Comparison of ENCODE assay signal across 21 cellular contexts in genomic region chr1:43572551-43572950, GRCh38. TPM values are rescaled to one million over a fixed set of nuclear protein-coding genes. Genes with fewer than 3 reads are reported as not detected.
A peak's percentile ranks its signal among the peaks of the same experiment; 100 is the strongest.
DNase-seq lines count a peak whose midpoint lies in the region; ATAC-seq and TF ChIP-seq lines count a peak whose summit lies in the region.
"Had no signal": no experiment of that assay in that cellular context is flagged by ENCODE, and none has a peak within 500 bp of the region (broad histone marks: within the 10 kb centered on the region; RNA-seq: fewer than 3 reads in every experiment).

No MANE protein-coding gene starts in this region.

- 65% methylated on average over 8 of the region's 8 CpGs for WGBS in prostate gland

- H3K36me3 Mint-ChIP-seq in stimulated activated effector memory CD8-positive, alpha-beta T cell treated with anti-CD3 and anti-CD28 coated beads, Interleukin-12 subunit alpha, Interleukin-12 subunit beta, amount 100 ng/mL, for 72 hours = no peaks in the 10 kb centered on the region
- no peaks in the 10 kb centered on the region for H3K36me3 Mint-ChIP-seq in activated CD4-positive, alpha-beta T cell treated with anti-CD3 and anti-CD28 coated beads, Interleukin-2, amount 10 ng/mL, durations not matched to agents 7 days and 5 days (ENCODE audit: low read depth)
- H3K36me3 Mint-ChIP-seq in GM23338 (ENCODE audit: low read depth) = peaks cover 54% of the 10 kb centered on the region

- ATAC-seq in stimulated activated effector memory CD8-positive, alpha-beta T cell treated with anti-CD3 and anti-CD28 coated beads, Interleukin-12 subunit alpha, Interleukin-12 subunit beta, amount 100 ng/mL, for 72 hours = no peak
- ATAC-seq in GM23338 (no peak), GM21381 (IDR thresholded peaks at IDR 0.05; ENCODE audit: unreplicated experiment) (no peak)
- ATAC-seq: GM12878 had no signal

- no peak overlapping the region for H3K4me3 Mint-ChIP-seq in stimulated activated effector memory CD8-positive, alpha-beta T cell treated with anti-CD3 and anti-CD28 coated beads, Interleukin-12 subunit alpha, Interleukin-12 subunit beta, amount 100 ng/mL, for 72 hours
- no peak overlapping the region for H3K4me3 Mint-ChIP-seq in activated CD4-positive, alpha-beta T cell treated with anti-CD3 and anti-CD28 coated beads, Interleukin-2, amount 10 ng/mL, durations not matched to agents 7 days and 5 days
- H3K4me3 Mint-ChIP-seq in GM23338 = no peak overlapping the region
- H3K4me3 Mint-ChIP-seq: CD4-positive, alpha-beta T cell had no signal

- TF ChIP-seq POLR2A in prostate gland (IDR thresholded peaks at IDR 0.05) = no peak

- no peaks in the 10 kb centered on the region for H3F3A ChIP-seq in GM23338 (replicated peaks; ENCODE audit: low read depth)

- peak overlapping the region; percentile 41 for H3K4me2 ChIP-seq in BLaER1
- H3K4me2 ChIP-seq in GM23338 = no peak overlapping the region

- H3K36me3 ChIP-seq in BLaER1 (peaks cover 79% of the 10 kb centered on the region), GM23338 (ENCODE audit: insufficient read depth) (no peaks in the 10 kb centered on the region), prostate gland (peaks cover 0 to 4% of the 10 kb centered on the region in 2 donors)
- H3K36me3 ChIP-seq: MG63 had no signal

- H3K4me1 ChIP-seq in BLaER1 = peaks cover 42% of the 10 kb centered on the region
- no peaks in the 10 kb centered on the region; the same call in 1 of the 2 replicates for H3K4me1 ChIP-seq in GM23338 (ENCODE audit: insufficient read depth)
- peaks cover 8% of the 10 kb centered on the region for H3K4me1 ChIP-seq in prostate gland (replicated peaks)

- no peak overlapping the region for H2AFZ ChIP-seq in GM23338

- POLR2A ChIA-PET in RWPE1 (lab: Yijun Ruan, JAX; ENCODE audit: low non-redundant PET) = no interaction called here
- POLR2A ChIA-PET in activated CD4-positive, alpha-beta T cell treated with anti-CD3 and anti-CD28 coated beads, Interleukin-2, amount 10 ng/mL, durations not matched to agents 7 days and 5 days (lab: Charles Lee) = no interaction called here

- CTCF ChIA-PET in RWPE1 (lab: Yijun Ruan, JAX) = interaction anchor here (0.8 kb wide), 1 partner anchor 14 kb away, joined by 6 read pairs; no protein-coding TSS in a partner anchor
- CTCF ChIA-PET in activated CD4-positive, alpha-beta T cell treated with anti-CD3 and anti-CD28 coated beads, Interleukin-2, amount 10 ng/mL, durations not matched to agents 7 days and 5 days (lab: Charles Lee) = interaction anchor here (0.6 to 1.6 kb wide), 4 partner anchors 8 to 764 kb away, joined by 3 to 4 read pairs (median 3); no protein-coding TSS in a partner anchor

- H3K4me3 ChIP-seq in BLaER1 (no peak overlapping the region), GM23338 (no peak overlapping the region), prostate gland (no peak overlapping the region)
- H3K4me3 ChIP-seq: GM12878, MG63, SK-N-MC had no signal

- intact Hi-C loops in prostate gland (cut with DNase I) = no loop called here

- H3K27ac Mint-ChIP-seq in stimulated activated effector memory CD8-positive, alpha-beta T cell treated with anti-CD3 and anti-CD28 coated beads, Interleukin-12 subunit alpha, Interleukin-12 subunit beta, amount 100 ng/mL, for 72 hours = peak overlapping the region; percentile 38
- H3K27ac Mint-ChIP-seq in activated CD4-positive, alpha-beta T cell treated with anti-CD3 and anti-CD28 coated beads, Interleukin-2, amount 10 ng/mL, durations not matched to agents 7 days and 5 days = no peak overlapping the region
- H3K27ac Mint-ChIP-seq in GM23338 = no peak overlapping the region
- H3K27ac Mint-ChIP-seq: CD4-positive, alpha-beta T cell had no signal

- H3K4me1 Mint-ChIP-seq in stimulated activated effector memory CD8-positive, alpha-beta T cell treated with anti-CD3 and anti-CD28 coated beads, Interleukin-12 subunit alpha, Interleukin-12 subunit beta, amount 100 ng/mL, for 72 hours = peaks cover 16% of the 10 kb centered on the region
- no peaks in the 10 kb centered on the region for H3K4me1 Mint-ChIP-seq in activated CD4-positive, alpha-beta T cell treated with anti-CD3 and anti-CD28 coated beads, Interleukin-2, amount 10 ng/mL, durations not matched to agents 7 days and 5 days
- H3K4me1 Mint-ChIP-seq in GM23338 = peaks cover 19% of the 10 kb centered on the region

- no peaks in the 10 kb centered on the region for H3K9me3 Mint-ChIP-seq in stimulated activated effector memory CD8-positive, alpha-beta T cell treated with anti-CD3 and anti-CD28 coated beads, Interleukin-12 subunit alpha, Interleukin-12 subunit beta, amount 100 ng/mL, for 72 hours
- no peaks in the 10 kb centered on the region for H3K9me3 Mint-ChIP-seq in activated CD4-positive, alpha-beta T cell treated with anti-CD3 and anti-CD28 coated beads, Interleukin-2, amount 10 ng/mL, durations not matched to agents 7 days and 5 days
- H3K9me3 Mint-ChIP-seq in GM23338 = no peaks in the 10 kb centered on the region
- H3K9me3 Mint-ChIP-seq: CD4-positive, alpha-beta T cell had no signal

- H4K20me1 ChIP-seq in BLaER1 (no peaks in the 10 kb centered on the region), GM23338 (replicated peaks; ENCODE audit: insufficient read depth) (peaks cover 4% of the 10 kb centered on the region; the same call in 1 of the 2 replicates)

- H3K9me3 ChIP-seq in BLaER1 (no peaks in the 10 kb centered on the region), prostate gland (no peaks in the 10 kb centered on the region)
- H3K9me3 ChIP-seq: MG63 had no signal

- no peaks in the 10 kb centered on the region for H3K27me3 ChIP-seq in BLaER1
- H3K27me3 ChIP-seq in layer of hippocampus (ENCODE audit: control insufficient read depth, insufficient read depth, low read length) = no peaks in the 10 kb centered on the region
- H3K27me3 ChIP-seq in GM23338 (ENCODE audit: insufficient read depth) = no peaks in the 10 kb centered on the region
- H3K27me3 ChIP-seq in prostate gland (replicated peaks; ENCODE audit: insufficient read depth) = no peaks in the 10 kb centered on the region
- H3K27me3 ChIP-seq: MG63 had no signal

- DNase-seq in RWPE1 (ENCODE audit: low spot score) (no peak), GM23338 (ENCODE audit: low spot score) (no peak), prostate gland (ENCODE audit: low spot score) (no peak)
- DNase-seq in stimulated activated effector memory CD8-positive, alpha-beta T cell treated with anti-CD3 and anti-CD28 coated beads, Interleukin-12 subunit alpha, Interleukin-12 subunit beta, amount 100 ng/mL, for 72 hours (ENCODE audit: low spot score in 2 of 2) = no peak
- DNase-seq in activated CD4-positive, alpha-beta T cell treated with anti-CD3 and anti-CD28 coated beads, Interleukin-2, amount 10 ng/mL, durations not matched to agents 7 days and 5 days = no peak
- DNase-seq: CD4-positive, alpha-beta T cell; GDM1; IMR-90; Karpas-422; MG63; NCI-H1092; NCI-H146; NCI-H2081; NCI-H510A; NCI-H774; Right ventricle myocardium superior had no signal

- TF ChIP-seq CTCF in RWPE1 (conservative IDR thresholded peaks at IDR 0.05; ENCODE audit: low read depth) = no peak
- no peak for TF ChIP-seq CTCF in GM23338 (conservative IDR thresholded peaks at IDR 0.05; ENCODE audit: low read depth in 2 of 2)
- TF ChIP-seq CTCF in prostate gland (IDR thresholded peaks at IDR 0.05) = no peak

- 0 out of 2 replicates have a peak, but pooled peaks cover 3% of the 10 kb centered on the region for H3K79me2 ChIP-seq in GM23338 (replicated peaks; ENCODE audit: insufficient read depth)

- H3K9ac ChIP-seq in BLaER1 = 0 out of 2 replicates have a peak overlapping the region, but pooled peaks have one; percentile 15

- H3K9me2 ChIP-seq in GM23338 (ENCODE audit: insufficient read depth) = no peaks in the 10 kb centered on the region

- H3K27ac ChIP-seq in BLaER1 (peak overlapping the region; percentile 45; the same call in 1 of the 2 replicates), RWPE1 (peak overlapping the region; percentile 76), layer of hippocampus (ENCODE audit: low read depth, low read length) (peak overlapping the region; percentile 52), GM23338 (ENCODE audit: low read depth) (no peak overlapping the region), prostate gland (no peak overlapping the region)
- H3K27ac ChIP-seq: SK-N-MC had no signal

- no peaks in the 10 kb centered on the region for H3K27me3 Mint-ChIP-seq in activated CD4-positive, alpha-beta T cell treated with anti-CD3 and anti-CD28 coated beads, Interleukin-2, amount 10 ng/mL, durations not matched to agents 7 days and 5 days
- peaks cover 11% of the 10 kb centered on the region for H3K27me3 Mint-ChIP-seq in GM23338 (ENCODE audit: insufficient read depth, low read depth, poor library complexity)

TF ChIP-seq in GM23338, 12 proteins besides CTCF, POLR2A, EP300 and RAD21 (continues in another document):
- no peak for TF ChIP-seq ETS1 (IDR thresholded peaks at IDR 0.05)
- no peak for TF ChIP-seq NANOG (IDR thresholded peaks at IDR 0.05; ENCODE audit: borderline replicate concordance)
- no peak for TF ChIP-seq ZNF114 (CRISPR knock-in tag; IDR thresholded peaks at IDR 0.05)
- no peak for TF ChIP-seq ZNF331 (CRISPR knock-in tag; IDR thresholded peaks at IDR 0.05; ENCODE audit: low read depth)

RNA-seq across cellular contexts. Expression of gene PTPRF, which starts 41.9 kb away (rescaled TPM):
- total RNA-seq in activated CD4-positive, alpha-beta T cell treated with anti-CD3 and anti-CD28 coated beads, Interleukin-2, amount 10 ng/mL, durations not matched to agents 7 days and 5 days = under 1 TPM; 0.37 to 0.42 TPM
- 154 and 173 TPM in 2 replicates for total RNA-seq in GM23338 (2014; rRNA removed; shearing (Covaris generic))
- polyA plus RNA-seq in GM23338 (2016; fragmentation: Nextera tagmentation; extraction: Ambion mirVana) = 48.7 and 52.4 TPM in 2 replicates
- total RNA-seq in prostate gland = 100 to 1,000 TPM; 182 to 292 TPM

Comparison
In these comparisons a context has a peak if more than half of its experiments do, and no peak if none do; other contexts are left out.
1. H3K27ac ChIP-seq: peak in BLaER1 (single experiment), RWPE1 (single experiment) and layer of hippocampus (single experiment); none in GM23338 (single experiment) and prostate gland (0 of 2).
2. RNA of gene PTPRF, which starts 41.9 kb away (total RNA-seq): 182 to 292 TPM in prostate gland and 154 to 173 TPM in GM23338; 0.37 to 0.42 TPM in activated CD4-positive, alpha-beta T cell treated with anti-CD3 and anti-CD28 coated beads, Interleukin-2, amount 10 ng/mL, durations not matched to agents 7 days and 5 days; every median in the first group is over 100 times any median in the second.